In the genomic region with DNA sequence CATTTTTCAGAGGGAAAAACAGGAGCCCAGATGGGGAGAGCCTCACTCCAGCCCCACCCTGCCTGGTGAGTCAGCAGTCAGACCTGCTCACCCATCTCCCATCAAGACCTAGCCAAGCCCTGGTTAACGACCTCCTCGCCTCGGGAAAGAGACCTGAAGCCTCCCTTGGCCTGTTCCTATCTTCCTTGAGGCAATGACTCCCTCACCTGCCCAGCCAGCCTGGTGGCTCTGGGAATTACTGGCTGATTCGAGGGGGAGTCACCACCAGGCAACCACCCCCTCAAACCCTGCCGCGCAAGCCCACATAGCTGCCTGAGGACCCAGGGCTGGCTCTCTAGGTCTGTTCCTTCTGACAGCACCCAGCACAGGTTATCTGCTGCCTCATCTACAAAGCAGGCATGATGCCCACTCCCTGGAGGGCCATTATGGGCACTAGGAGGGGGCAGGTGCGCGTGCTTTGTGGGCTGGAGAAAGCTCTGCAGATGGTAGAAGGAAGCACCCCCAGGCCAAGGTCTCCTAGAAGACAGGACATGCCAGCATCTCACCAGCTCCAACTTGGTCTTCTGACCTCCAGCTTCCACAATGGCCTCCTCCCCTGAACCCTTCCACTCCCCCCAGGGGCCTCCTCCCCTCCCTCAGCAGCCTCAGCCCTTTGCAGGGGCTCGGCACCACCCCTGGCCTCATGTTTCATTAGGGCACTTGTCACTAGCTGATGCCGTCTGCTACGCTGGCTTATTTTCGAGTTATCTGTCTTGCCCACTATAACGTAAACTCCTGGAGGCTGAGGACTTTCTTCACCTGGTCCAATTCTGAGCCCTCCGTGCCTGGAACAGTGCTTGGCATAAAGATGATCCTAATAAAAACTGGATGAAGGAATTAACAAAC, we compare ENCODE assay signal across 9 cellular contexts. TPM values are rescaled to one million over a fixed set of nuclear protein-coding genes. Genes with fewer than 3 reads are reported as not detected.
A peak's percentile ranks its signal among the peaks of the same experiment; 100 is the strongest.
DNase-seq lines count a peak whose midpoint lies in the region; ATAC-seq and TF ChIP-seq lines count a peak whose summit lies in the region.
"Had no signal": no experiment of that assay in that cellular context is flagged by ENCODE, and none has a peak within 500 bp of the region (broad histone marks: within the 10 kb centered on the region; RNA-seq: fewer than 3 reads in every experiment).

No MANE protein-coding gene starts in this region.

- H3K4me3 Mint-ChIP-seq in activated naive CD4-positive, alpha-beta T cell treated with anti-CD3 and anti-CD28 coated beads, Interleukin-2, amount 50 U/mL, for 24 hours = no peak overlapping the region
- no peak overlapping the region for H3K4me3 Mint-ChIP-seq in activated CD4-positive, alpha-beta memory T cell treated with anti-CD3 and anti-CD28 coated beads, Interleukin-2, amount 10 ng/mL, durations not matched to agents 7 days and 5 days
- H3K4me3 Mint-ChIP-seq in immature natural killer cell (peak overlapping the region in 3 of 5 donors; percentile 13 to 37 (median 34)), glutamatergic neuron (ENCODE audit: unreplicated experiment) (no peak overlapping the region)

- no peak overlapping the region for H3K27ac ChIP-seq in Karpas-422 (ENCODE audit: low read length)

- H3K9me3 ChIP-seq in Karpas-422 (ENCODE audit: low read length) = no peaks in the 10 kb centered on the region

- no peaks in the 10 kb centered on the region for H3K27me3 Mint-ChIP-seq in activated naive CD4-positive, alpha-beta T cell treated with anti-CD3 and anti-CD28 coated beads, Interleukin-2, amount 50 U/mL, for 24 hours
- no peaks in the 10 kb centered on the region for H3K27me3 Mint-ChIP-seq in activated CD4-positive, alpha-beta memory T cell treated with anti-CD3 and anti-CD28 coated beads, Interleukin-2, amount 10 ng/mL, durations not matched to agents 7 days and 5 days
- H3K27me3 Mint-ChIP-seq in immature natural killer cell (ENCODE audit: low read depth in 3 of 3) = peaks cover 0 to 13% (median 0%) of the 10 kb centered on the region in 3 donors
- peaks cover 5% of the 10 kb centered on the region for H3K27me3 Mint-ChIP-seq in glutamatergic neuron (ENCODE audit: unreplicated experiment)

- peaks cover 30% of the 10 kb centered on the region for H3K4me1 ChIP-seq in Karpas-422 (ENCODE audit: low read length)

- DNase-seq in activated naive CD4-positive, alpha-beta T cell treated with Interleukin-2 at 50 U/mL for 16 hours = no peak
- no peak for DNase-seq in activated CD4-positive, alpha-beta memory T cell treated with anti-CD3 and anti-CD28 coated beads, Interleukin-2, amount 10 ng/mL, durations not matched to agents 7 days and 5 days
- DNase-seq in immature natural killer cell = no peak
- no peak for DNase-seq in NCI-H2107 treated with DMSO at 0.1 percent for 48 hours (lab: John Stamatoyannopoulos, UW; ENCODE audit: unreplicated experiment)
- no peak for DNase-seq in Karpas-422
- DNase-seq in glutamatergic neuron = no peak
- DNase-seq: NCI-H2081 had no signal

- no peaks in the 10 kb centered on the region for H3K27me3 ChIP-seq in Karpas-422 (ENCODE audit: low read length)

- H3K27ac Mint-ChIP-seq in activated naive CD4-positive, alpha-beta T cell treated with anti-CD3 and anti-CD28 coated beads, Interleukin-2, amount 50 U/mL, for 24 hours = peak overlapping the region; percentile 62
- peak overlapping the region; percentile 73 for H3K27ac Mint-ChIP-seq in activated CD4-positive, alpha-beta memory T cell treated with anti-CD3 and anti-CD28 coated beads, Interleukin-2, amount 10 ng/mL, durations not matched to agents 7 days and 5 days
- peak overlapping the region in 5 of 6 donors; percentile 80 to 86 (median 82) for H3K27ac Mint-ChIP-seq in immature natural killer cell
- H3K27ac Mint-ChIP-seq in glutamatergic neuron (ENCODE audit: unreplicated experiment) = no peak overlapping the region

- peaks cover 22% of the 10 kb centered on the region for H3K79me2 ChIP-seq in Karpas-422 (ENCODE audit: low read length)

- H3K9me2 ChIP-seq in Karpas-422 (replicated peaks; ENCODE audit: insufficient read depth, low read length) = no peaks in the 10 kb centered on the region

- peaks cover 20% of the 10 kb centered on the region for H3K36me3 Mint-ChIP-seq in activated naive CD4-positive, alpha-beta T cell treated with anti-CD3 and anti-CD28 coated beads, Interleukin-2, amount 50 U/mL, for 24 hours
- H3K36me3 Mint-ChIP-seq in activated CD4-positive, alpha-beta memory T cell treated with anti-CD3 and anti-CD28 coated beads, Interleukin-2, amount 10 ng/mL, durations not matched to agents 7 days and 5 days (ENCODE audit: low read depth) = peaks cover 77% of the 10 kb centered on the region
- H3K36me3 Mint-ChIP-seq in immature natural killer cell = peaks cover 19 to 57% (median 27%) of the 10 kb centered on the region in 3 donors
- peaks cover 12% of the 10 kb centered on the region for H3K36me3 Mint-ChIP-seq in glutamatergic neuron (ENCODE audit: unreplicated experiment)

- no peak overlapping the region for H3K4me2 ChIP-seq in Karpas-422 (ENCODE audit: low read depth, low read length, poor library complexity, severe bottlenecking)

- no peak overlapping the region for H3K9ac ChIP-seq in Karpas-422 (ENCODE audit: low read length)

- no peak for ATAC-seq in HG03342 (IDR thresholded peaks at IDR 0.05; ENCODE audit: unreplicated experiment)

- H2AFZ ChIP-seq in Karpas-422 (ENCODE audit: low read length) = no peak overlapping the region

- no peaks in the 10 kb centered on the region for H3K9me3 Mint-ChIP-seq in activated naive CD4-positive, alpha-beta T cell treated with anti-CD3 and anti-CD28 coated beads, Interleukin-2, amount 50 U/mL, for 24 hours
- no peaks in the 10 kb centered on the region for H3K9me3 Mint-ChIP-seq in activated CD4-positive, alpha-beta memory T cell treated with anti-CD3 and anti-CD28 coated beads, Interleukin-2, amount 10 ng/mL, durations not matched to agents 7 days and 5 days
- H3K9me3 Mint-ChIP-seq in immature natural killer cell = no peaks in the 10 kb centered on the region
- peaks cover 4% of the 10 kb centered on the region for H3K9me3 Mint-ChIP-seq in glutamatergic neuron (ENCODE audit: unreplicated experiment)

- CTCF ChIA-PET in activated CD4-positive, alpha-beta memory T cell treated with anti-CD3 and anti-CD28 coated beads, Interleukin-2, amount 10 ng/mL, durations not matched to agents 7 days and 5 days (lab: Charles Lee) = interaction anchor here (0.7 to 1.5 kb wide), 2 partner anchors 8 to 758 kb away, joined by 4 to 5 read pairs; no protein-coding TSS in a partner anchor

- H3K36me3 ChIP-seq in Karpas-422 (ENCODE audit: insufficient read depth, low read length) = peaks cover 9% of the 10 kb centered on the region

- peaks cover 75% of the 10 kb centered on the region for H3K4me1 Mint-ChIP-seq in activated naive CD4-positive, alpha-beta T cell treated with anti-CD3 and anti-CD28 coated beads, Interleukin-2, amount 50 U/mL, for 24 hours
- H3K4me1 Mint-ChIP-seq in activated CD4-positive, alpha-beta memory T cell treated with anti-CD3 and anti-CD28 coated beads, Interleukin-2, amount 10 ng/mL, durations not matched to agents 7 days and 5 days = peaks cover 71% of the 10 kb centered on the region
- H3K4me1 Mint-ChIP-seq in immature natural killer cell (peaks cover 67 to 75% of the 10 kb centered on the region in 2 donors), glutamatergic neuron (ENCODE audit: low read depth, unreplicated experiment) (no peaks in the 10 kb centered on the region)

- POLR2A ChIA-PET in activated CD4-positive, alpha-beta memory T cell treated with anti-CD3 and anti-CD28 coated beads, Interleukin-2, amount 10 ng/mL, durations not matched to agents 7 days and 5 days (lab: Charles Lee) = interaction anchor here (1.2 to 2.8 kb wide), 4 partner anchors 9 to 21 kb away, joined by 3 to 13 read pairs (median 6); a partner anchor contains a TSS

- no peak for TF ChIP-seq CTCF in glutamatergic neuron (IDR thresholded peaks at IDR 0.05; ENCODE audit: partially characterized antibody, unreplicated experiment)

- H3K4me3 ChIP-seq in Karpas-422 (ENCODE audit: low read length) = no peak overlapping the region

- no peaks in the 10 kb centered on the region; the same call in 1 of the 2 replicates for H4K20me1 ChIP-seq in Karpas-422 (ENCODE audit: insufficient read depth, low read depth, low read length)

RNA-seq across cellular contexts. Expression of a gene that starts 10.4 kb away (rescaled TPM):
- 10 to 100 TPM; 54.1 to 59.8 TPM for total RNA-seq in activated CD4-positive, alpha-beta memory T cell treated with anti-CD3 and anti-CD28 coated beads, Interleukin-2, amount 10 ng/mL, durations not matched to agents 7 days and 5 days
- polyA plus RNA-seq in immature natural killer cell = 100 to 1,000 TPM; 154 to 261 (median 173) TPM
- 16.3 and 42.7 TPM in 2 replicates for total RNA-seq in Karpas-422 (2014; rRNA removed; shearing (Covaris generic); ENCODE audit: low replicate concordance)
- total RNA-seq in glutamatergic neuron (ENCODE audit: unreplicated experiment) = 30.7 TPM

RNA-seq across cellular contexts. Expression of a gene that starts 13.0 kb away (rescaled TPM):
- 10 to 100 TPM; 21.5 to 21.7 TPM for total RNA-seq in activated CD4-positive, alpha-beta memory T cell treated with anti-CD3 and anti-CD28 coated beads, Interleukin-2, amount 10 ng/mL, durations not matched to agents 7 days and 5 days
- 1 to 10 TPM; 2.9 to 9.1 (median 5.2) TPM for polyA plus RNA-seq in immature natural killer cell
- total RNA-seq in Karpas-422 (2014; rRNA removed; shearing (Covaris generic); ENCODE audit: low replicate concordance) = 3.4 and 9.1 TPM in 2 replicates
- total RNA-seq in glutamatergic neuron (ENCODE audit: unreplicated experiment) = 12.0 TPM

RNA-seq across cellular contexts. Expression of a gene that starts 35.3 kb away (rescaled TPM):
- total RNA-seq in activated CD4-positive, alpha-beta memory T cell treated with anti-CD3 and anti-CD28 coated beads, Interleukin-2, amount 10 ng/mL, durations not matched to agents 7 days and 5 days = 10 to 100 TPM; 48.9 to 50.7 TPM
- 10 to 100 TPM; 14.2 to 28.3 (median 22.3) TPM for polyA plus RNA-seq in immature natural killer cell
- total RNA-seq in Karpas-422 (2014; rRNA removed; shearing (Covaris generic); ENCODE audit: low replicate concordance) = 17.7 and 29.3 TPM in 2 replicates
- 83.2 TPM for total RNA-seq in glutamatergic neuron (ENCODE audit: unreplicated experiment)

RNA-seq across cellular contexts. Expression of a gene that starts 47.8 kb away (rescaled TPM):
- 10 to 100 TPM; 46.9 to 52.6 TPM for total RNA-seq in activated CD4-positive, alpha-beta memory T cell treated with anti-CD3 and anti-CD28 coated beads, Interleukin-2, amount 10 ng/mL, durations not matched to agents 7 days and 5 days
- polyA plus RNA-seq in immature natural killer cell = 1 to 10 TPM in 2 of 3 donors, under 1 TPM in 1; 0.24 to 3.4 (median 2.3) TPM
- 36.4 and 53.6 TPM in 2 replicates for total RNA-seq in Karpas-422 (2014; rRNA removed; shearing (Covaris generic); ENCODE audit: low replicate concordance)
- total RNA-seq in glutamatergic neuron (ENCODE audit: unreplicated experiment) = 28.0 TPM

Comparison
In these comparisons a context has a peak if more than half of its experiments do, and no peak if none do; other contexts are left out.
1. H3K4me3 Mint-ChIP-seq: peak in immature natural killer cell (3 of 5); none in activated naive CD4-positive, alpha-beta T cell treated with anti-CD3 and anti-CD28 coated beads, Interleukin-2, amount 50 U/mL, for 24 hours (single experiment), activated CD4-positive, alpha-beta memory T cell treated with anti-CD3 and anti-CD28 coated beads, Interleukin-2, amount 10 ng/mL, durations not matched to agents 7 days and 5 days (single experiment) and glutamatergic neuron (single experiment).